ENCODE assay signal across 23 cellular contexts in the genomic region with DNA sequence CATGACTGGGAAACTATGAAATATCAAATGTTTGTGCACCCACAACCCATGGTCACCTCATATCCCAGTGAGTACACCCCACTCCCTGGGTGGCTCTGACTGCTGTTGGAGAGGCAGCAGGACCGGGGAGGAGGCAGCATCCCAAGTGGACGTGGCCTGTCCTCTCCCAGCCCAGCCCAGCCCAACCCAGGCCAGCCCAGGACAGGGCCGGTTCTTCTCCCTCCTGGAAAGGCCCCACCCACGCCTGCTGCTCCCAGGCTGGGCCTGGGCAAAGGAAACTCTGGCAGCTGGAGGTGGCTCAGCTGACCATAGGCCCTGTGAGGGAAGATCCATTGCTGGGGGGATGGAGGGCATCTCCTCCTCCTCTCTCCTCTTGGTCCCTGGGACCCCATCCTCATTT. TPM values are rescaled to one million over a fixed set of nuclear protein-coding genes. Genes with fewer than 3 reads are reported as not detected.
DNase-seq lines count a peak whose midpoint lies in the region; ATAC-seq and TF ChIP-seq lines count a peak whose summit lies in the region.
"Had no signal": no experiment of that assay in that cellular context is flagged by ENCODE, and none has a peak within 500 bp of the region (broad histone marks: within the 10 kb centered on the region; RNA-seq: fewer than 3 reads in every experiment).

No MANE protein-coding gene starts in this region.

- H3K27me3 ChIP-seq in MG63 (no peaks in the 10 kb centered on the region), prostate gland (replicated peaks; ENCODE audit: insufficient read depth) (no peaks in the 10 kb centered on the region)

- TF ChIP-seq CTCF in fibroblast of villous mesenchyme (IDR thresholded peaks at IDR 0.05; ENCODE audit: insufficient read depth, low read depth, low read length): no peak
- TF ChIP-seq CTCF in prostate gland (IDR thresholded peaks at IDR 0.05): no peak

- TF ChIP-seq POLR2A in prostate gland (IDR thresholded peaks at IDR 0.05): no peak

- intact Hi-C loops in prostate gland (cut with DNase I): loop anchor here (5.0 to 10.0 kb wide), 2 partner anchors 182 to 319 kb away; no protein-coding TSS in a partner anchor
- intact Hi-C loops in head of caudate nucleus (cut with DNase I): loop anchor here (10.0 kb wide), 1 partner anchor 909 kb away; no protein-coding TSS in a partner anchor

- H3K4me1 ChIP-seq in prostate gland (replicated peaks): no peaks in the 10 kb centered on the region

- peak overlapping the region; percentile 56 to 62 for H3K27ac ChIP-seq in prostate gland
- H3K27ac ChIP-seq: A549; BLaER1 treated with 17β-estradiol and CSF1 and Interleukin-3, amounts not matched to agents 10 nM and 100 nM had no signal

- 49% methylated on average over 4 of the region's 4 CpGs for WGBS in prostate gland

- H3K9me3 ChIP-seq in MG63: no peaks in the 10 kb centered on the region
- H3K9me3 ChIP-seq in prostate gland: no peaks in the 10 kb centered on the region
- H3K9me3 ChIP-seq: A549; BLaER1 treated with 17β-estradiol and CSF1 and Interleukin-3, amounts not matched to agents 10 nM and 100 nM had no signal

- no peak for ATAC-seq in HG03108 (IDR thresholded peaks at IDR 0.05; ENCODE audit: unreplicated experiment)
- ATAC-seq: A549; activated T-cell treated with anti-CD3 and anti-CD28 coated beads, Interleukin-2, amount 50 U/mL, for 4 hours; effector memory CD8-positive, alpha-beta T cell; natural killer cell treated with Interleukin-12 subunit alpha and Interleukin-12 subunit beta and Interleukin-15 and Interleukin-18, amount 100 ng/mL, for 72 hours had no signal

- H3K4me3 ChIP-seq in MG63: no peak overlapping the region
- no peak overlapping the region for H3K4me3 ChIP-seq in fibroblast of villous mesenchyme (ENCODE audit: low read depth, low read length)
- H3K4me3 ChIP-seq in prostate gland: no peak overlapping the region
- H3K4me3 ChIP-seq: A549; BLaER1 treated with 17β-estradiol and CSF1 and Interleukin-3, amounts not matched to agents 10 nM and 100 nM had no signal

- H3K36me3 ChIP-seq in MG63 (no peaks in the 10 kb centered on the region), prostate gland (no peaks in the 10 kb centered on the region)
- H3K36me3 ChIP-seq: BLaER1 treated with 17β-estradiol and CSF1 and Interleukin-3, amounts not matched to agents 10 nM and 100 nM had no signal

- DNase-seq in AG08395 (ENCODE audit: low spot score) (peak; percentile 68), MG63 (peak; percentile 61), fibroblast of villous mesenchyme (ENCODE audit: low read depth) (peak; percentile 19), prostate gland (ENCODE audit: low spot score) (no peak), activated gamma-delta T cell treated with Interleukin-2 at 50 U/mL for 16 hours (no peak), head of caudate nucleus (no peak), HPDE6-E6E7 (ENCODE audit: extremely low spot score) (no peak)
- DNase-seq: activated CD4-positive, alpha-beta T cell treated with anti-CD3 and anti-CD28 coated beads for 1 hour; activated CD8-positive, alpha-beta memory T cell treated with anti-CD3 and anti-CD28 coated beads for 24 hours; activated T-cell treated with anti-CD3 and anti-CD28 coated beads, Interleukin-2, amount 50 U/mL, for 4 hours; Calu3; effector memory CD8-positive, alpha-beta T cell; islet precursor cell; mesendoderm; MM.1S; NCI-H1436 treated with DMSO at 0.1 percent for 48 hours; NCI-H2171 treated with DMSO at 0.1 percent for 48 hours; NCI-H69; SHP77 had no signal

RNA-seq across cellular contexts. Expression of gene MATN1, which starts 19.1 kb away (rescaled TPM):
- not detected in 2 replicates for total RNA-seq in MG63 (2014; rRNA removed; shearing (Covaris generic); ENCODE audit: low replicate concordance)
- total RNA-seq in fibroblast of villous mesenchyme (not detected in 2 replicates), prostate gland (under 1 TPM in 1 of 2 donors, not detected in 1; 0.34 TPM)
- total RNA-seq: Calu3 had no signal

RNA-seq across cellular contexts. Expression of gene LAPTM5, which starts 53.3 kb away (rescaled TPM):
- 0.30 TPM in 1 of 2 replicates, not detected in the other for total RNA-seq in MG63 (2014; rRNA removed; shearing (Covaris generic); ENCODE audit: low replicate concordance)
- total RNA-seq in fibroblast of villous mesenchyme (not detected in 2 replicates), prostate gland (10 to 100 TPM; 14.9 to 39.1 TPM)
- total RNA-seq: Calu3 had no signal

Comparison
In these comparisons a context has a peak if more than half of its experiments do, and no peak if none do; other contexts are left out.
1. DNase-seq: peak in AG08395 (single experiment), MG63 (single experiment) and fibroblast of villous mesenchyme (single experiment); none in prostate gland (single experiment), activated gamma-delta T cell treated with Interleukin-2 at 50 U/mL for 16 hours (single experiment), head of caudate nucleus (0 of 42) and HPDE6-E6E7 (single experiment).
2. RNA of gene LAPTM5, which starts 53.3 kb away (total RNA-seq): 14.9 to 39.1 TPM in prostate gland; 0.30 TPM in MG63 and not detected in fibroblast of villous mesenchyme; every median in the first group is over 10 times any median in the second.